Comparison of ENCODE assay signal across 10 cellular contexts in the genomic region with DNA sequence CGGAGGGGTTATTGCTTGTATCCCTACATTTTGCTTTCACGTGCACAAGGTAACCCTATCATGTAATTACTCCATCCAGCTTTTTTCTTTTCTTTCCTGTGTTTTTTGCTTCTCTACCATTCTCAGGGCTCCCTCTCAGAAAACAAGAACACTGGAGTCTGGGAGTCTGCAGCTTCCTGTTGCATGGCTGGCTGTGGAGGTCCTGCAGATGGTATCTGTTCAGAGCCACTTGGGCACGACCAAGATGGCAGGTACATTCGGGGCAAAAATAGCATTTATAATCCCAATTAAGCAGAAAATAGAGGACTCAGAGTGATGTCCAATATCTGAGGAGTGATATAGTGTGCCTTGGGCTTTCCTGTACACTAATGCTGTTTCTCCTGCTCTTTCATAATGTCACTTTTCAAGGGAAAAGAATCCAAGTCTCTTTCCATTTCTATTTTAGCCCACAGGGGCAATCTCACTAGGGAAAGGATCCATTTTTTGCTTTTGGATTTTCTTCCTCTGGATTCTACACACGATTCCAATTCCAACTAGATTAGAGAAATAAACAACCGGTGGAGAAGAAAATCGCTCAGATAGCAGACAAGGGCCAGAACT. TPM values are rescaled to one million over a fixed set of nuclear protein-coding genes. Genes with fewer than 3 reads are reported as not detected.
A peak's percentile ranks its signal among the peaks of the same experiment; 100 is the strongest.
DNase-seq lines count a peak whose midpoint lies in the region; ATAC-seq and TF ChIP-seq lines count a peak whose summit lies in the region.
"Had no signal": no experiment of that assay in that cellular context is flagged by ENCODE, and none has a peak within 500 bp of the region (broad histone marks: within the 10 kb centered on the region; RNA-seq: fewer than 3 reads in every experiment).

No MANE protein-coding gene starts in this region.

- H3K79me2 ChIP-seq in SK-N-SH (ENCODE audit: insufficient read depth), result peaks cover 18% of the 10 kb centered on the region

- TF ChIP-seq CTCF in SK-N-SH (IDR thresholded peaks at IDR 0.05) (no peak), ascending aorta (IDR thresholded peaks at IDR 0.05) (no peak), liver (IDR thresholded peaks at IDR 0.05; ENCODE audit: low read depth, low read length, missing input control) (no peak)

- CTCF ChIA-PET in SK-N-SH (lab: Yijun Ruan, JAX), result interaction anchor here (0.6 to 4.6 kb wide), 7 partner anchors 11 to 913 kb away, joined by 3 to 41 read pairs (median 11); no protein-coding TSS in a partner anchor

- peak overlapping the region; percentile 16; the same call in 1 of the 2 replicates for H3K9ac ChIP-seq in SK-N-SH
- H3K9ac ChIP-seq in liver (ENCODE audit: low read depth in 1 of 2, low read length in 2 of 2), result peak overlapping the region; percentile 20 to 71

- no peak for DNase-seq in SK-N-SH
- DNase-seq in ascending aorta (ENCODE audit: low spot score in 2 of 2), result no peak
- DNase-seq in amygdala (lab: John Stamatoyannopoulos, UW), result no peak
- DNase-seq in NCI-H1105 treated with DMSO at 0.1 percent for 48 hours (lab: John Stamatoyannopoulos, UW), result no peak
- DNase-seq: activated CD8-positive, alpha-beta memory T cell treated with anti-CD3 and anti-CD28 coated beads, Interleukin-2, amount 10 ng/mL, durations not matched to agents 7 days and 5 days; effector CD8-positive, alpha-beta T cell had no signal

- H2AFZ ChIP-seq in SK-N-SH (ENCODE audit: low read depth), result peak overlapping the region; percentile 52; the same call in 1 of the 2 replicates

- peak in 1 of 2 experiments; percentile 26; a peak in 1 of 4 replicates for TF ChIP-seq EP300 in SK-N-SH (IDR thresholded peaks at IDR 0.05; ENCODE audit: borderline replicate concordance in 1 of 2, low read depth in 1 of 2, low read length in 1 of 2)

- H3K36me3 ChIP-seq in SK-N-SH (replicated peaks in 1 of 2; ENCODE audit: control insufficient read depth in 1 of 2, insufficient read depth in 2 of 2, low read length in 1 of 2), result no peaks in the 10 kb centered on the region
- H3K36me3 ChIP-seq in ascending aorta, result no peaks in the 10 kb centered on the region
- no peaks in the 10 kb centered on the region for H3K36me3 ChIP-seq in liver (ENCODE audit: control insufficient read depth in 4 of 4, insufficient read depth in 3 of 4, low read depth in 1 of 4, low read length in 3 of 4)

- H3K27me3 ChIP-seq in SK-N-SH (ENCODE audit: insufficient read depth), result no peaks in the 10 kb centered on the region
- H3K27me3 ChIP-seq in ascending aorta, result no peaks in the 10 kb centered on the region
- no peaks in the 10 kb centered on the region for H3K27me3 ChIP-seq in liver (ENCODE audit: control insufficient read depth in 4 of 4, insufficient read depth in 4 of 4, low read length in 3 of 4)

- H3K4me1 ChIP-seq in SK-N-SH (ENCODE audit: control insufficient read depth in 1 of 2, insufficient read depth in 2 of 2, low read depth in 1 of 2, low read length in 1 of 2) (peaks cover 36 to 50% of the 10 kb centered on the region in 2 experiments), ascending aorta (peaks cover 0 to 34% of the 10 kb centered on the region in 2 donors), liver (ENCODE audit: control insufficient read depth in 4 of 4, insufficient read depth in 4 of 4, low read length in 3 of 4) (peaks cover 2 to 70% (median 60%) of the 10 kb centered on the region in 4 donors)

- H3K9me3 ChIP-seq in SK-N-SH (no peaks in the 10 kb centered on the region), ascending aorta (no peaks in the 10 kb centered on the region), liver (ENCODE audit: control insufficient read depth in 4 of 4, low read length in 3 of 4) (no peaks in the 10 kb centered on the region)

- H3F3A ChIP-seq in SK-N-SH (replicated peaks; ENCODE audit: insufficient read depth), result peaks cover 35% of the 10 kb centered on the region

- peaks cover 2% of the 10 kb centered on the region; the same call in 1 of the 2 replicates for H4K20me1 ChIP-seq in SK-N-SH (ENCODE audit: insufficient read depth)

- H3K4me3 ChIP-seq in SK-N-SH (ENCODE audit: low read depth in 2 of 2, low read length in 1 of 2), result peak overlapping the region; percentile 9 to 41; a peak in 3 of 4 replicates
- peak overlapping the region; percentile 0 to 36 for H3K4me3 ChIP-seq in ascending aorta
- peak overlapping the region; percentile 1 to 55 (median 51) for H3K4me3 ChIP-seq in liver (ENCODE audit: low read depth in 1 of 3, low read length in 3 of 3)

- POLR2A ChIA-PET in SK-N-SH (lab: Yijun Ruan, JAX), result interaction anchor here (0.5 to 2.3 kb wide), 16 partner anchors 10 to 1162 kb away, joined by 3 to 11 read pairs (median 3); partner anchors contain the start of genes RBM25 and RIOX1

- H3K27ac ChIP-seq in SK-N-SH (ENCODE audit: low read depth in 2 of 2, low read length in 1 of 2) (peak overlapping the region; percentile 78 to 99), ascending aorta (peak overlapping the region; percentile 35 to 40), liver (ENCODE audit: low read depth in 1 of 2, low read length in 2 of 2) (peak overlapping the region; percentile 80 to 90), temporal lobe (ENCODE audit: low read depth, low read length) (peak overlapping the region; percentile 40)

- no peak for TF ChIP-seq RAD21 in SK-N-SH (IDR thresholded peaks at IDR 0.05; ENCODE audit: low read length)
- TF ChIP-seq RAD21 in liver (IDR thresholded peaks at IDR 0.05), result no peak

- no peaks in the 10 kb centered on the region for H3K9me2 ChIP-seq in SK-N-SH

- WGBS in SK-N-SH (ENCODE audit: low lambda C conversion rate), result 16% methylated on average over 7 of the region's 7 CpGs
- 17% methylated on average over 7 of the region's 7 CpGs for whole genome bisulfite sequencing in liver

- intact Hi-C loops in ascending aorta (cut with DNase I), result no loop called here

- ATAC-seq in SK-N-SH treated with all-trans-retinoic acid at 6 μM for 48 hours (no peak), GM21423 (IDR thresholded peaks at IDR 0.05; ENCODE audit: unreplicated experiment) (no peak)
- ATAC-seq: activated CD8-positive, alpha-beta memory T cell treated with anti-CD3 and anti-CD28 coated beads, Interleukin-2, amount 10 ng/mL, durations not matched to agents 7 days and 5 days had no signal

- H3K4me2 ChIP-seq in SK-N-SH, result peak overlapping the region; percentile 64

TF ChIP-seq in SK-N-SH, 30 proteins besides CTCF, POLR2A, EP300 and RAD21 (continues in another document):
- TF ChIP-seq YY1 (IDR thresholded peaks at IDR 0.05; ENCODE audit: low read depth), result 0 out of 2 replicates have a peak, but pooled peaks have one; percentile 18
- no peak; the same call in 1 of the 2 replicates for TF ChIP-seq MAX (IDR thresholded peaks at IDR 0.05; ENCODE audit: low read depth)
- no peak for TF ChIP-seq EZH2phosphoT487 (IDR thresholded peaks at IDR 0.05; ENCODE audit: borderline replicate concordance, low read depth)
- no peak for TF ChIP-seq GABPA (IDR thresholded peaks at IDR 0.05; ENCODE audit: low read depth)
- no peak for TF ChIP-seq NFIC (IDR thresholded peaks at IDR 0.05; ENCODE audit: borderline replicate concordance)

TF ChIP-seq in SK-N-SH treated with all-trans-retinoic acid at 6 μM for 48 hours, 23 proteins besides CTCF, POLR2A, EP300 and RAD21 (continues in another document):
- TF ChIP-seq, protein P1, sequence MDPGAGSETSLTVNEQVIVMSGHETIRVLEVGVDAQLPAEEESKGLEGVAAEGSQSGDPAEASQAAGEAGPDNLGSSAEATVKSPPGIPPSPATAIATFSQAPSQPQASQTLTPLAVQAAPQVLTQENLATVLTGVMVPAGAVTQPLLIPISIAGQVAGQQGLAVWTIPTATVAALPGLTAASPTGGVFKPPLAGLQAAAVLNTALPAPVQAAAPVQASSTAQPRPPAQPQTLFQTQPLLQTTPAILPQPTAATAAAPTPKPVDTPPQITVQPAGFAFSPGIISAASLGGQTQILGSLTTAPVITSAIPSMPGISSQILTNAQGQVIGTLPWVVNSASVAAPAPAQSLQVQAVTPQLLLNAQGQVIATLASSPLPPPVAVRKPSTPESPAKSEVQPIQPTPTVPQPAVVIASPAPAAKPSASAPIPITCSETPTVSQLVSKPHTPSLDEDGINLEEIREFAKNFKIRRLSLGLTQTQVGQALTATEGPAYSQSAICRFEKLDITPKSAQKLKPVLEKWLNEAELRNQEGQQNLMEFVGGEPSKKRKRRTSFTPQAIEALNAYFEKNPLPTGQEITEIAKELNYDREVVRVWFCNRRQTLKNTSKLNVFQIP (CRISPR knock-in tag; IDR thresholded peaks at IDR 0.05; ENCODE audit: borderline replicate concordance, low read depth), result no peak

TF ChIP-seq in liver, 16 proteins besides CTCF, POLR2A, EP300 and RAD21:
- TF ChIP-seq RXRA (IDR thresholded peaks at IDR 0.05) (no peak), TAF1 (conservative IDR thresholded peaks at IDR 0.05) (no peak), EGR1 (IDR thresholded peaks at IDR 0.05; ENCODE audit: low read depth in 2 of 2) (no peak), YY1 (IDR thresholded peaks at IDR 0.05) (no peak), ATF3 (IDR thresholded peaks at IDR 0.05) (no peak), MAX (IDR thresholded peaks at IDR 0.05) (no peak), JUND (IDR thresholded peaks at IDR 0.05) (no peak), FOXA2 (IDR thresholded peaks at IDR 0.05) (no peak)

RNA-seq across cellular contexts. Expression of gene NUMB, which starts 3.2 kb away (rescaled TPM):
- polyA plus RNA-seq in SK-N-SH (2012; rRNA removed), result 58.4 and 70.8 TPM in 2 replicates
- 45.8 and 48.6 TPM in 2 replicates for polyA plus RNA-seq in SK-N-SH (2012; cell fraction: cytosol; rRNA removed)
- 114 and 116 TPM in 2 replicates for polyA plus RNA-seq in SK-N-SH (2012; cell fraction: nucleus; rRNA removed)
- 20.1 TPM for total RNA-seq in ascending aorta
- total RNA-seq in liver, result 10 to 100 TPM; 21.2 to 45.8 TPM
- polyA plus RNA-seq in liver, result 10 to 100 TPM; 23.2 to 28.9 TPM
- 17.0 TPM for total RNA-seq in temporal lobe

RNA-seq across cellular contexts. Expression of gene RIOX1, which starts 29.2 kb away (rescaled TPM):
- 10.2 and 11.2 TPM in 2 replicates for polyA plus RNA-seq in SK-N-SH (2012; rRNA removed)
- 6.2 and 9.4 TPM in 2 replicates for polyA plus RNA-seq in SK-N-SH (2012; cell fraction: cytosol; rRNA removed)
- 7.0 and 7.6 TPM in 2 replicates for polyA plus RNA-seq in SK-N-SH (2012; cell fraction: nucleus; rRNA removed)
- total RNA-seq in ascending aorta, result 9.5 TPM
- 10 to 100 TPM in 1 of 2 donors, 1 to 10 TPM in 1; 7.4 to 11.0 TPM for total RNA-seq in liver
- 1 to 10 TPM; 3.0 to 5.8 TPM for polyA plus RNA-seq in liver
- 17.9 TPM for total RNA-seq in temporal lobe

Comparison
In these comparisons a context has a peak if more than half of its experiments do, and no peak if none do; other contexts are left out.
1. H3K27ac ChIP-seq: peak in every context shown above with its lines; median percentile 88 in SK-N-SH; 85 in liver; 40 in temporal lobe; 38 in ascending aorta.